In the genomic region with DNA sequence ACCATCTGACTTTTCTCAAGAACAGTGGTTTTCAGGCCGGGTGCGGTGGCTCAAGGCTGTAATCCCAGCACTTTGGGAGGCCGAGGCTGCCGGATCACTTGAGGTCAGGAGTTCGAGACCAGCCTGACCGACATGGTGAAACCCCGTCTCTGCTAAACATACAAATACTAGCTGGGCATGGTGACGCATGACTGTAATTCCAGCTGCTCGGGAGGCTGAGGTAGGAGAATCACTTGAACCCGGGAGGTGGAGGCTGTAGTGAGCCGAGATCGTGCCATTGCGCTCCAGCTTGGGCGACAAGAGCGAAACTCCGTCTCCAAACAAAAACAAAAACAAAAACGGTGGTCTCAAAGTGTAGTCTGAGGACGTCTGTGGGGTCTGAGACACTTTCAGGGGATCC, we compare ENCODE assay signal across 8 cellular contexts. TPM values are rescaled to one million over a fixed set of nuclear protein-coding genes. Genes with fewer than 3 reads are reported as not detected.
DNase-seq lines count a peak whose midpoint lies in the region; ATAC-seq, FAIRE-seq and TF ChIP-seq lines count a peak whose summit lies in the region.
"Not testable (repeated sequence)": the region's sequence is repeated elsewhere in the genome, so short reads cannot be mapped to it uniquely, and the experiment has no call there.

No MANE protein-coding gene starts in this region.

- ATAC-seq in activated B cell treated with CpG ODN at 0.5 μM for 24 hours (ENCODE audit: low read depth); HepG2; thoracic aorta (ENCODE audit: insufficient number of reproducible peaks, low FRiP score, low read depth): not testable (repeated sequence)

- TF ChIP-seq EP300 in esophagus muscularis mucosa (IDR thresholded peaks at IDR 0.05); HepG2 (IDR thresholded peaks at IDR 0.05; ENCODE audit: low read depth in 2 of 2, low read length in 2 of 2); HepG2 (CRISPR knock-in tag; IDR thresholded peaks at IDR 0.05; ENCODE audit: borderline replicate concordance); ovary (IDR thresholded peaks at IDR 0.05): not testable (repeated sequence)

- H3K4me1 ChIP-seq in DOHH2 (ENCODE audit: control insufficient read depth, low read length) (peaks cover 22% of the 10 kb centered on the region), esophagus muscularis mucosa (peaks cover 20 to 33% (median 29%) of the 10 kb centered on the region in 4 donors), HepG2 (ENCODE audit: insufficient read depth, low read length) (peaks cover 39% of the 10 kb centered on the region), thoracic aorta (ENCODE audit: control insufficient read depth in 1 of 2, low read depth in 2 of 2) (peaks cover 9 to 17% of the 10 kb centered on the region in 2 donors)
- H3K4me1 ChIP-seq in ovary (ENCODE audit: insufficient read depth) = not testable (repeated sequence)

- peaks cover 32% of the 10 kb centered on the region for H3K36me3 Mint-ChIP-seq in activated B cell treated with CpG ODN at 0.5 μM for 24 hours (ENCODE audit: low read depth)

- not testable (repeated sequence) for DNase-seq in MG63; activated B cell treated with CpG ODN at 0.5 μM for 24 hours; astrocyte of the cerebellum (ENCODE audit: low read depth); esophagus muscularis mucosa (ENCODE audit: extremely low spot score); HepG2 (ENCODE audit: low spot score); ovary; thoracic aorta (ENCODE audit: low spot score)

- H3K27ac ChIP-seq in DOHH2 (ENCODE audit: low read depth, low read length); esophagus muscularis mucosa (replicated peaks in 1 of 4); ovary; thoracic aorta: not testable (repeated sequence)
- peak overlapping the region; percentile 83 for H3K27ac ChIP-seq in HepG2 (ENCODE audit: extremely low read length, insufficient read depth, low read length)

- H2AFZ ChIP-seq in HepG2 (ENCODE audit: low read length) = not testable (repeated sequence)

- intact Hi-C loops in activated B cell treated with CpG ODN at 0.5 μM for 24 hours (cut with micrococcal nuclease) = loop anchor here (2.0 to 10.0 kb wide), 4 partner anchors 169 to 676 kb away; a partner anchor contains a TSS
- intact Hi-C loops in esophagus muscularis mucosa (cut with DNase I) = loop anchor here (10.0 kb wide), 1 partner anchor 292 kb away; a partner anchor contains a TSS
- intact Hi-C loops in HepG2 (cut with micrococcal nuclease; ENCODE audit: unreplicated experiment) = not testable (repeated sequence)
- intact Hi-C loops in ovary (cut with DNase I) = loop anchor here in 1 of 4 donors (5.0 kb wide), 1 partner anchor 316 kb away; no protein-coding TSS in a partner anchor

- not testable (repeated sequence) for TF ChIP-seq CTCF in DOHH2 (IDR thresholded peaks at IDR 0.05; ENCODE audit: low read depth, low read length, poor library complexity, severe bottlenecking); activated B cell treated with CpG ODN at 0.5 μM for 24 hours (IDR thresholded peaks at IDR 0.05); astrocyte of the cerebellum (IDR thresholded peaks at IDR 0.05; ENCODE audit: low read depth, low read length, missing control alignments); esophagus muscularis mucosa (IDR thresholded peaks at IDR 0.05); HepG2 (CRISPR knock-in tag; IDR thresholded peaks at IDR 0.05); ovary (IDR thresholded peaks at IDR 0.05); thoracic aorta (IDR thresholded peaks at IDR 0.05)

- not testable (repeated sequence) for FAIRE-seq in HepG2 (lab: Jason Lieb, UNC)

- not testable (repeated sequence) for H4K20me1 ChIP-seq in DOHH2 (ENCODE audit: control insufficient read depth, insufficient read depth, low read depth, low read length); HepG2 (ENCODE audit: insufficient read depth, low read length)

- H3K9me2 ChIP-seq in DOHH2 (replicated peaks; ENCODE audit: control insufficient read depth, low read length) = not testable (repeated sequence)

- in situ Hi-C loops in astrocyte of the cerebellum (cut with HindIII; ENCODE audit: low sequenced_read_pairs) = not testable (repeated sequence)
- in situ Hi-C loops in HepG2 (cut with HindIII; ENCODE audit: extremely low pct_ligation_motif_present, low pct_unique_long_range_greater_than_20kb) = loop anchor here (25.0 kb wide), 1 partner anchor 429 kb away; a partner anchor contains a TSS

- not testable (repeated sequence) for H3K27me3 ChIP-seq in DOHH2 (ENCODE audit: control insufficient read depth, low read length); MG63; esophagus muscularis mucosa; HepG2 (ENCODE audit: control insufficient read depth in 1 of 2, insufficient read depth in 2 of 2, low read length in 2 of 2); ovary; thoracic aorta (replicated peaks; ENCODE audit: insufficient read depth)

- H3K4me3 ChIP-seq in DOHH2 (ENCODE audit: low read length) (peak overlapping the region; percentile 83), MG63 (peak overlapping the region; percentile 74), astrocyte of the cerebellum (ENCODE audit: low read depth, low read length) (peak overlapping the region; percentile 66), esophagus muscularis mucosa (peak overlapping the region; percentile 65 to 77 (median 71)), HepG2 (replicated peaks in 1 of 3; ENCODE audit: insufficient read depth in 1 of 3, low read depth in 2 of 3, low read length in 3 of 3) (peak overlapping the region; percentile 69 to 100 (median 84); a peak in 5 of 6 replicates), ovary (peak overlapping the region; percentile 73), thoracic aorta (peak overlapping the region; percentile 98)

- not testable (repeated sequence) for BruUV-seq in HepG2 (replicated peaks; lab: Mats Ljungman, UMichigan)

- TF ChIP-seq POLR2A in esophagus muscularis mucosa (IDR thresholded peaks at IDR 0.05; ENCODE audit: low read depth); HepG2 (IDR thresholded peaks at IDR 0.05; ENCODE audit: insufficient read depth in 1 of 2, low read depth in 2 of 2, low read length in 2 of 2); ovary (IDR thresholded peaks at IDR 0.05): not testable (repeated sequence)

- H3K4me1 Mint-ChIP-seq in activated B cell treated with CpG ODN at 0.5 μM for 24 hours = peaks cover 36% of the 10 kb centered on the region

- POLR2A ChIA-PET in activated B cell treated with CpG ODN at 0.5 μM for 24 hours (lab: Charles Lee) (interaction anchor here (1.0 to 1.5 kb wide), 6 partner anchors 166 to 429 kb away, joined by 3 to 7 read pairs (median 3); a partner anchor contains a TSS), HepG2 (lab: Yijun Ruan, JAX) (interaction anchor here (0.6 to 1.2 kb wide), 6 partner anchors 10 to 432 kb away, joined by 3 to 9 read pairs (median 3); no protein-coding TSS in a partner anchor)

- not testable (repeated sequence) for H3K9me3 ChIP-seq in DOHH2 (ENCODE audit: control insufficient read depth, insufficient read depth, low read length); MG63; esophagus muscularis mucosa; HepG2 (ENCODE audit: low read length); ovary; thoracic aorta

- peak overlapping the region; percentile 70 for H3K4me3 Mint-ChIP-seq in activated B cell treated with CpG ODN at 0.5 μM for 24 hours

- not testable (repeated sequence) for H3K27me3 Mint-ChIP-seq in activated B cell treated with CpG ODN at 0.5 μM for 24 hours

- H3K79me2 ChIP-seq in DOHH2 (ENCODE audit: control insufficient read depth, low read length) (peaks cover 42% of the 10 kb centered on the region), HepG2 (ENCODE audit: insufficient read depth, low read length) (peaks cover 20% of the 10 kb centered on the region)

- H3K9me3 Mint-ChIP-seq in activated B cell treated with CpG ODN at 0.5 μM for 24 hours = not testable (repeated sequence)

- H3K27ac Mint-ChIP-seq in activated B cell treated with CpG ODN at 0.5 μM for 24 hours = not testable (repeated sequence)

- not testable (repeated sequence) for TF ChIP-seq RAD21 in HepG2 (CRISPR knock-in tag; IDR thresholded peaks at IDR 0.05)

- H3F3A ChIP-seq in DOHH2 (ENCODE audit: control insufficient read depth, insufficient read depth) = not testable (repeated sequence)

- H3K9ac ChIP-seq in HepG2 (ENCODE audit: insufficient read depth, low read depth, low read length) = peak overlapping the region; percentile 93; the same call in 1 of the 2 replicates

- CTCF ChIA-PET in activated B cell treated with CpG ODN at 0.5 μM for 24 hours (lab: Charles Lee) = interaction anchor here (0.8 to 1.5 kb wide), 4 partner anchors 11 to 295 kb away, joined by 3 to 5 read pairs (median 4); a partner anchor contains a TSS
- CTCF ChIA-PET in HepG2 (lab: Yijun Ruan, JAX; ENCODE audit: low intra/inter-chr PET ratio, low total read pairs) = not testable (repeated sequence)

- H3K36me3 ChIP-seq in DOHH2 (ENCODE audit: control insufficient read depth, low read length) = peaks cover 37% of the 10 kb centered on the region
- peaks cover 21% of the 10 kb centered on the region for H3K36me3 ChIP-seq in MG63
- peaks cover 13 to 27% (median 25%) of the 10 kb centered on the region in 4 donors for H3K36me3 ChIP-seq in esophagus muscularis mucosa
- H3K36me3 ChIP-seq in HepG2 (replicated peaks in 1 of 2; ENCODE audit: control insufficient read depth in 1 of 2, insufficient read depth in 2 of 2, low read length in 2 of 2) = peaks cover 3 to 23% of the 10 kb centered on the region in 2 experiments
- not testable (repeated sequence) for H3K36me3 ChIP-seq in ovary
- H3K36me3 ChIP-seq in thoracic aorta = peaks cover 11% of the 10 kb centered on the region

- H3K4me2 ChIP-seq in DOHH2 (ENCODE audit: low read length) (peak overlapping the region; percentile 67), HepG2 (ENCODE audit: low read depth, low read length) (peak overlapping the region; percentile 85)

- 82% methylated on average over 18 of the region's 18 CpGs for WGBS in esophagus muscularis mucosa
- WGBS in HepG2 (ENCODE audit: low lambda C conversion rate) = 74% methylated on average over 18 of the region's 18 CpGs
- WGBS in ovary, 3 donors = 69 to 82% (median 77%) methylated on average over 18 of the region's 18 CpGs

RNA-seq across cellular contexts. Expression of a gene that starts 1.2 kb away (rescaled TPM):
- total RNA-seq in MG63 (2014; rRNA removed; shearing (Covaris generic); ENCODE audit: low replicate concordance) = 61.9 and 65.5 TPM in 2 replicates
- total RNA-seq in activated B cell treated with CpG ODN at 0.5 μM for 24 hours (35.7 and 37.0 TPM in 2 replicates), esophagus muscularis mucosa (10 to 100 TPM; 27.8 to 38.8 (median 29.3) TPM), HepG2 (2016; rRNA removed; fragmentation: Illumina TruSeq; extraction: Trizol) (54.6 and 79.2 TPM in 2 replicates), ovary (10 to 100 TPM; 14.9 to 30.5 (median 24.6) TPM), thoracic aorta (10 to 100 TPM; 23.0 to 30.0 TPM)
- 12.2 and 13.6 TPM in 2 replicates for total RNA-seq in HepG2 (2016; cell fraction: cytosol; rRNA removed; fragmentation: Illumina TruSeq; extraction: Trizol; ENCODE audit: low read depth)
- 55.4 and 85.0 TPM in 2 replicates for total RNA-seq in HepG2 (2016; cell fraction: insoluble cytoplasmic fraction; rRNA removed; fragmentation: Illumina TruSeq; extraction: Trizol)
- 37.8 and 41.2 TPM in 2 replicates for total RNA-seq in HepG2 (2016; cell fraction: membrane; rRNA removed; fragmentation: Illumina TruSeq; extraction: Trizol)
- total RNA-seq in HepG2 (2016; cell fraction: nucleus; rRNA removed; fragmentation: Illumina TruSeq; extraction: Trizol) = 20.0 and 20.7 TPM in 2 replicates
- polyA plus RNA-seq in HepG2 (2011; rRNA removed) (22.8 and 31.7 TPM in 2 replicates), ovary (10 to 100 TPM; 19.4 to 37.3 TPM)
- polyA plus RNA-seq in HepG2 (2011; cell fraction: cytosol; rRNA removed) = 16.1 and 23.7 TPM in 2 replicates
- polyA plus RNA-seq in HepG2 (2011; cell fraction: nucleus; rRNA removed) = 4.2 and 5.9 TPM in 2 replicates
- polyA plus RNA-seq in HepG2 (2012) = 22.8 and 28.4 TPM in 2 replicates
- polyA plus RNA-seq in HepG2 (2016; cell fraction: cytosol; fragmentation: Illumina TruSeq; extraction: Trizol; ENCODE audit: low read depth) = 14.5 and 15.5 TPM in 2 replicates
- polyA plus RNA-seq in HepG2 (2016; cell fraction: insoluble cytoplasmic fraction; fragmentation: Illumina TruSeq; extraction: Trizol; ENCODE audit: low read depth) = 81.8 and 85.5 TPM in 2 replicates
- polyA plus RNA-seq in HepG2 (2016; cell fraction: membrane; fragmentation: Illumina TruSeq; extraction: Trizol; ENCODE audit: low read depth) = 32.1 and 36.3 TPM in 2 replicates
- polyA plus RNA-seq in HepG2 (2016; cell fraction: nucleus; fragmentation: Illumina TruSeq; extraction: Trizol; ENCODE audit: insufficient read depth, low read depth) = 30.6 and 31.3 TPM in 2 replicates
- 5.2 and 11.4 TPM in 2 replicates for polyA minus RNA-seq in HepG2 (2011; rRNA and poly(A)+ RNA removed; ENCODE audit: low replicate concordance)
- 13.1 and 14.4 TPM in 2 replicates for polyA minus RNA-seq in HepG2 (2011; cell fraction: cytosol; rRNA and poly(A)+ RNA removed)
- polyA minus RNA-seq in HepG2 (2011; cell fraction: nucleus; rRNA and poly(A)+ RNA removed) = 12.4 and 15.7 TPM in 2 replicates

RNA-seq across cellular contexts. Expression of a gene that starts 21.7 kb away (rescaled TPM):
- not detected in 2 replicates for total RNA-seq in MG63 (2014; rRNA removed; shearing (Covaris generic); ENCODE audit: low replicate concordance)
- total RNA-seq in activated B cell treated with CpG ODN at 0.5 μM for 24 hours (2.0 and 2.1 TPM in 2 replicates), esophagus muscularis mucosa (under 1 TPM in 2 of 4 donors, not detected in 2; 0.83 to 0.86 TPM), HepG2 (2016; rRNA removed; fragmentation: Illumina TruSeq; extraction: Trizol) (0.31 and 0.75 TPM in 2 replicates), ovary (1 to 10 TPM in 5 of 7 donors, under 1 TPM in 1, not detected in 1; 0.34 to 2.9 (median 1.5) TPM), thoracic aorta (1 to 10 TPM in 1 of 2 donors, not detected in 1; 2.1 TPM)
- total RNA-seq in HepG2 (2016; cell fraction: cytosol; rRNA removed; fragmentation: Illumina TruSeq; extraction: Trizol; ENCODE audit: low read depth) = not detected in 2 replicates
- total RNA-seq in HepG2 (2016; cell fraction: insoluble cytoplasmic fraction; rRNA removed; fragmentation: Illumina TruSeq; extraction: Trizol) = 0.22 and 0.26 TPM in 2 replicates
- total RNA-seq in HepG2 (2016; cell fraction: membrane; rRNA removed; fragmentation: Illumina TruSeq; extraction: Trizol) = 0.28 TPM in 1 of 2 replicates, not detected in the other
- 0.34 and 0.47 TPM in 2 replicates for total RNA-seq in HepG2 (2016; cell fraction: nucleus; rRNA removed; fragmentation: Illumina TruSeq; extraction: Trizol)
- polyA plus RNA-seq in HepG2 (2011; rRNA removed) (0.58 and 0.74 TPM in 2 replicates), ovary (1 to 10 TPM in 1 of 2 donors, under 1 TPM in 1; 0.40 to 1.3 TPM)
- polyA plus RNA-seq in HepG2 (2011; cell fraction: cytosol; rRNA removed) = 0.23 and 0.40 TPM in 2 replicates
- 2.1 and 2.6 TPM in 2 replicates for polyA plus RNA-seq in HepG2 (2011; cell fraction: nucleus; rRNA removed)
- 0.72 and 1.5 TPM in 2 replicates for polyA plus RNA-seq in HepG2 (2012)
- not detected in 2 replicates for polyA plus RNA-seq in HepG2 (2016; cell fraction: cytosol; fragmentation: Illumina TruSeq; extraction: Trizol; ENCODE audit: low read depth)
- 0.38 and 0.50 TPM in 2 replicates for polyA plus RNA-seq in HepG2 (2016; cell fraction: insoluble cytoplasmic fraction; fragmentation: Illumina TruSeq; extraction: Trizol; ENCODE audit: low read depth)
- polyA plus RNA-seq in HepG2 (2016; cell fraction: membrane; fragmentation: Illumina TruSeq; extraction: Trizol; ENCODE audit: low read depth) = 0.17 and 0.26 TPM in 2 replicates
- 0.89 and 2.5 TPM in 2 replicates for polyA plus RNA-seq in HepG2 (2016; cell fraction: nucleus; fragmentation: Illumina TruSeq; extraction: Trizol; ENCODE audit: insufficient read depth, low read depth)
- 0.19 and 0.26 TPM in 2 replicates for polyA minus RNA-seq in HepG2 (2011; rRNA and poly(A)+ RNA removed; ENCODE audit: low replicate concordance)
- not detected in 2 replicates for polyA minus RNA-seq in HepG2 (2011; cell fraction: cytosol; rRNA and poly(A)+ RNA removed)
- 0.90 and 0.99 TPM in 2 replicates for polyA minus RNA-seq in HepG2 (2011; cell fraction: nucleus; rRNA and poly(A)+ RNA removed)

RNA-seq across cellular contexts. Expression of a gene that starts 43.3 kb away (rescaled TPM):
- total RNA-seq in MG63 (2014; rRNA removed; shearing (Covaris generic); ENCODE audit: low replicate concordance) = not detected in 2 replicates
- total RNA-seq in activated B cell treated with CpG ODN at 0.5 μM for 24 hours (not detected in 2 replicates), esophagus muscularis mucosa (not detected), HepG2 (2016; rRNA removed; fragmentation: Illumina TruSeq; extraction: Trizol) (not detected in 2 replicates), ovary (not detected), thoracic aorta (not detected)
- total RNA-seq in HepG2 (2016; cell fraction: cytosol; rRNA removed; fragmentation: Illumina TruSeq; extraction: Trizol; ENCODE audit: low read depth) = not detected in 2 replicates
- not detected in 2 replicates for total RNA-seq in HepG2 (2016; cell fraction: insoluble cytoplasmic fraction; rRNA removed; fragmentation: Illumina TruSeq; extraction: Trizol)
- not detected in 2 replicates for total RNA-seq in HepG2 (2016; cell fraction: membrane; rRNA removed; fragmentation: Illumina TruSeq; extraction: Trizol)
- total RNA-seq in HepG2 (2016; cell fraction: nucleus; rRNA removed; fragmentation: Illumina TruSeq; extraction: Trizol) = not detected in 2 replicates
- polyA plus RNA-seq in HepG2 (2011; rRNA removed) (not detected in 2 replicates), ovary (under 1 TPM in 1 of 2 donors, not detected in 1; 0.06 TPM)
- not detected in 2 replicates for polyA plus RNA-seq in HepG2 (2011; cell fraction: cytosol; rRNA removed)
- not detected in 2 replicates for polyA plus RNA-seq in HepG2 (2011; cell fraction: nucleus; rRNA removed)
- polyA plus RNA-seq in HepG2 (2012) = not detected in 2 replicates
- polyA plus RNA-seq in HepG2 (2016; cell fraction: cytosol; fragmentation: Illumina TruSeq; extraction: Trizol; ENCODE audit: low read depth) = not detected in 2 replicates
- not detected in 2 replicates for polyA plus RNA-seq in HepG2 (2016; cell fraction: insoluble cytoplasmic fraction; fragmentation: Illumina TruSeq; extraction: Trizol; ENCODE audit: low read depth)
- not detected in 2 replicates for polyA plus RNA-seq in HepG2 (2016; cell fraction: membrane; fragmentation: Illumina TruSeq; extraction: Trizol; ENCODE audit: low read depth)
- polyA plus RNA-seq in HepG2 (2016; cell fraction: nucleus; fragmentation: Illumina TruSeq; extraction: Trizol; ENCODE audit: insufficient read depth, low read depth) = not detected in 2 replicates
- polyA minus RNA-seq in HepG2 (2011; rRNA and poly(A)+ RNA removed; ENCODE audit: low replicate concordance) = not detected in 2 replicates
- not detected in 2 replicates for polyA minus RNA-seq in HepG2 (2011; cell fraction: cytosol; rRNA and poly(A)+ RNA removed)
- polyA minus RNA-seq in HepG2 (2011; cell fraction: nucleus; rRNA and poly(A)+ RNA removed) = not detected in 2 replicates
